1 cellular context compared by ENCODE assay signal in the genomic region with DNA sequence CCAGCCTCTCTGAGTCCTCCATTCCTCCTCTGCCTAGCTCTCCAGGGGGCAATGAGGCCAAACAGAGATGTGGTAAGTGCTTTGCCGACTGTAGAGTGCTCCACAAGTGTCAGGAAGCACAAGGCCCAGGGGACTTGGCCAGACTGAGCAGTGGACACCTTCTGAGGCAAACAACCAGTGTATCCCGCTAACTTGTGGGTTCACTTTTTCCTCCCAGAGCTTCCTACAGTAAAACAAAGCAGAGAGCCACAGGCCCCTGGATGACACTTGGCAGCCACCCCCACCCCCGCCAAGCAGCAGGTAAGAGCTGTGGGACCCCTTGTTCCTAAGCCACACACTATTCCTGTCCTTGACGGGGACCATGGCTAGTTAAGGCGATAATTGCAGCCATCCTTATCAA.
TF ChIP-seq lines count a peak whose summit lies in the region.

No MANE protein-coding gene starts in this region.

TF ChIP-seq in K562, 482 proteins besides CTCF, POLR2A, EP300 and RAD21:
- no peak for TF ChIP-seq GABPA (tag; conservative IDR thresholded peaks at IDR 0.05; ENCODE audit: low read depth)
- TF ChIP-seq, protein P1, sequence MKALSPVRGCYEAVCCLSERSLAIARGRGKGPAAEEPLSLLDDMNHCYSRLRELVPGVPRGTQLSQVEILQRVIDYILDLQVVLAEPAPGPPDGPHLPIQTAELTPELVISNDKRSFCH (CRISPR knock-in tag; IDR thresholded peaks at IDR 0.05): no peak
- TF ChIP-seq, protein P1 (tag; IDR thresholded peaks at IDR 0.05): no peak
- TF ChIP-seq, protein P2, sequence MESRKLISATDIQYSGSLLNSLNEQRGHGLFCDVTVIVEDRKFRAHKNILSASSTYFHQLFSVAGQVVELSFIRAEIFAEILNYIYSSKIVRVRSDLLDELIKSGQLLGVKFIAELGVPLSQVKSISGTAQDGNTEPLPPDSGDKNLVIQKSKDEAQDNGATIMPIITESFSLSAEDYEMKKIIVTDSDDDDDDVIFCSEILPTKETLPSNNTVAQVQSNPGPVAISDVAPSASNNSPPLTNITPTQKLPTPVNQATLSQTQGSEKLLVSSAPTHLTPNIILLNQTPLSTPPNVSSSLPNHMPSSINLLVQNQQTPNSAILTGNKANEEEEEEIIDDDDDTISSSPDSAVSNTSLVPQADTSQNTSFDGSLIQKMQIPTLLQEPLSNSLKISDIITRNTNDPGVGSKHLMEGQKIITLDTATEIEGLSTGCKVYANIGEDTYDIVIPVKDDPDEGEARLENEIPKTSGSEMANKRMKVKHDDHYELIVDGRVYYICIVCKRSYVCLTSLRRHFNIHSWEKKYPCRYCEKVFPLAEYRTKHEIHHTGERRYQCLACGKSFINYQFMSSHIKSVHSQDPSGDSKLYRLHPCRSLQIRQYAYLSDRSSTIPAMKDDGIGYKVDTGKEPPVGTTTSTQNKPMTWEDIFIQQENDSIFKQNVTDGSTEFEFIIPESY (CRISPR knock-in tag; IDR thresholded peaks at IDR 0.05): peak; percentile 48; the same call in 1 of the 2 replicates
- 0 out of 2 replicates have a peak, but pooled peaks have one; percentile 24 for TF ChIP-seq BCOR (IDR thresholded peaks at IDR 0.05)
- TF ChIP-seq TEAD4 (IDR thresholded peaks at IDR 0.05; ENCODE audit: low read length): no peak
- no peak for TF ChIP-seq TEAD4 (CRISPR knock-in tag; IDR thresholded peaks at IDR 0.05; ENCODE audit: borderline replicate concordance)
- no peak for TF ChIP-seq FOS (IDR thresholded peaks at IDR 0.05; ENCODE audit: extremely low read depth, insufficient read length)
- TF ChIP-seq, protein P3, sequence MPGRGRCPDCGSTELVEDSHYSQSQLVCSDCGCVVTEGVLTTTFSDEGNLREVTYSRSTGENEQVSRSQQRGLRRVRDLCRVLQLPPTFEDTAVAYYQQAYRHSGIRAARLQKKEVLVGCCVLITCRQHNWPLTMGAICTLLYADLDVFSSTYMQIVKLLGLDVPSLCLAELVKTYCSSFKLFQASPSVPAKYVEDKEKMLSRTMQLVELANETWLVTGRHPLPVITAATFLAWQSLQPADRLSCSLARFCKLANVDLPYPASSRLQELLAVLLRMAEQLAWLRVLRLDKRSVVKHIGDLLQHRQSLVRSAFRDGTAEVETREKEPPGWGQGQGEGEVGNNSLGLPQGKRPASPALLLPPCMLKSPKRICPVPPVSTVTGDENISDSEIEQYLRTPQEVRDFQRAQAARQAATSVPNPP (IDR thresholded peaks at IDR 0.05; ENCODE audit: borderline replicate concordance, insufficient read depth, insufficient read length): no peak
- no peak for TF ChIP-seq GTF2E2 (tag; IDR thresholded peaks at IDR 0.05)
- TF ChIP-seq, protein P4, sequence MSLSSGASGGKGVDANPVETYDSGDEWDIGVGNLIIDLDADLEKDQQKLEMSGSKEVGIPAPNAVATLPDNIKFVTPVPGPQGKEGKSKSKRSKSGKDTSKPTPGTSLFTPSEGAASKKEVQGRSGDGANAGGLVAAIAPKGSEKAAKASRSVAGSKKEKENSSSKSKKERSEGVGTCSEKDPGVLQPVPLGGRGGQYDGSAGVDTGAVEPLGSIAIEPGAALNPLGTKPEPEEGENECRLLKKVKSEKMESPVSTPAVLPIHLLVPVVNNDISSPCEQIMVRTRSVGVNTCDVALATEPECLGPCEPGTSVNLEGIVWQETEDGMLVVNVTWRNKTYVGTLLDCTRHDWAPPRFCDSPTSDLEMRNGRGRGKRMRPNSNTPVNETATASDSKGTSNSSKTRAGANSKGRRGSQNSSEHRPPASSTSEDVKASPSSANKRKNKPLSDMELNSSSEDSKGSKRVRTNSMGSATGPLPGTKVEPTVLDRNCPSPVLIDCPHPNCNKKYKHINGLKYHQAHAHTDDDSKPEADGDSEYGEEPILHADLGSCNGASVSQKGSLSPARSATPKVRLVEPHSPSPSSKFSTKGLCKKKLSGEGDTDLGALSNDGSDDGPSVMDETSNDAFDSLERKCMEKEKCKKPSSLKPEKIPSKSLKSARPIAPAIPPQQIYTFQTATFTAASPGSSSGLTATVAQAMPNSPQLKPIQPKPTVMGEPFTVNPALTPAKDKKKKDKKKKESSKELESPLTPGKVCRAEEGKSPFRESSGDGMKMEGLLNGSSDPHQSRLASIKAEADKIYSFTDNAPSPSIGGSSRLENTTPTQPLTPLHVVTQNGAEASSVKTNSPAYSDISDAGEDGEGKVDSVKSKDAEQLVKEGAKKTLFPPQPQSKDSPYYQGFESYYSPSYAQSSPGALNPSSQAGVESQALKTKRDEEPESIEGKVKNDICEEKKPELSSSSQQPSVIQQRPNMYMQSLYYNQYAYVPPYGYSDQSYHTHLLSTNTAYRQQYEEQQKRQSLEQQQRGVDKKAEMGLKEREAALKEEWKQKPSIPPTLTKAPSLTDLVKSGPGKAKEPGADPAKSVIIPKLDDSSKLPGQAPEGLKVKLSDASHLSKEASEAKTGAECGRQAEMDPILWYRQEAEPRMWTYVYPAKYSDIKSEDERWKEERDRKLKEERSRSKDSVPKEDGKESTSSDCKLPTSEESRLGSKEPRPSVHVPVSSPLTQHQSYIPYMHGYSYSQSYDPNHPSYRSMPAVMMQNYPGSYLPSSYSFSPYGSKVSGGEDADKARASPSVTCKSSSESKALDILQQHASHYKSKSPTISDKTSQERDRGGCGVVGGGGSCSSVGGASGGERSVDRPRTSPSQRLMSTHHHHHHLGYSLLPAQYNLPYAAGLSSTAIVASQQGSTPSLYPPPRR (CRISPR knock-in tag; IDR thresholded peaks at IDR 0.05; ENCODE audit: borderline replicate concordance): no peak
- TF ChIP-seq ZNF830 (CRISPR knock-in tag; IDR thresholded peaks at IDR 0.05): no peak
